8 cellular contexts compared by ENCODE assay signal in genomic region chr16:66741131-66741900, GRCh38. TPM values are rescaled to one million over a fixed set of nuclear protein-coding genes. Genes with fewer than 3 reads are reported as not detected.
DNase-seq lines count a peak whose midpoint lies in the region; ATAC-seq and TF ChIP-seq lines count a peak whose summit lies in the region.

No MANE protein-coding gene starts in this region.

- H3K4me3 ChIP-seq in brain microvascular endothelial cell (ENCODE audit: low read depth, low read length) (no peak overlapping the region), spleen (no peak overlapping the region)

- peaks cover 20 to 93% (median 44%) of the 10 kb centered on the region in 6 donors for H3K4me1 ChIP-seq in spleen

- in situ Hi-C loops in brain microvascular endothelial cell (cut with HindIII; ENCODE audit: low pct_ligation_motif_present, low sequenced_read_pairs), result no loop called here

- no peaks in the 10 kb centered on the region for H3K27me3 ChIP-seq in brain microvascular endothelial cell (replicated peaks)
- H3K27me3 ChIP-seq in spleen (replicated peaks in 1 of 7), result no peaks in the 10 kb centered on the region

- WGBS in spleen, 5 donors, result 47 to 74% (median 54%) methylated on average over 10 of the region's 10 CpGs

- intact Hi-C loops in spleen (cut with DNase I; ENCODE audit: low total_unique reads), result no loop called here

- TF ChIP-seq CTCF in brain microvascular endothelial cell (IDR thresholded peaks at IDR 0.05; ENCODE audit: low read depth, low read length, missing control alignments) (no peak), spleen (IDR thresholded peaks at IDR 0.05 in 8 of 11, conservative IDR thresholded peaks at IDR 0.05 in 3 of 11) (no peak), GM10266 (IDR thresholded peaks at IDR 0.05; ENCODE audit: control insufficient read depth, insufficient read depth, low read depth, missing control alignments) (no peak)

- ATAC-seq in GM18870 (IDR thresholded peaks at IDR 0.05; ENCODE audit: unreplicated experiment), result no peak

- no peaks in the 10 kb centered on the region for H3K9me3 ChIP-seq in spleen

- H3K27ac ChIP-seq in brain microvascular endothelial cell (peak overlapping the region; percentile 90), spleen (peak overlapping the region; percentile 53 to 85 (median 76))

- TF ChIP-seq POLR2A in spleen (IDR thresholded peaks at IDR 0.05), result no peak

- H3K36me3 ChIP-seq in brain microvascular endothelial cell (replicated peaks), result peaks cover 64% of the 10 kb centered on the region
- peaks cover 0 to 100% (median 75%) of the 10 kb centered on the region in 6 donors for H3K36me3 ChIP-seq in spleen

- DNase-seq in A172 (ENCODE audit: low spot score) (peak; percentile 74), HS-5 (ENCODE audit: low read depth) (peak; percentile 71), brain microvascular endothelial cell (peak; percentile 89), iris pigment epithelial cell (ENCODE audit: low read depth) (peak; percentile 94), spleen (no peak), GM10266 (ENCODE audit: extremely low spot score) (no peak), NCI-H1694 treated with DMSO at 0.1 percent for 48 hours (lab: John Stamatoyannopoulos, UW) (no peak)

RNA-seq across cellular contexts. Expression of gene DYNC1LI2, which starts 10.1 kb away (rescaled TPM):
- total RNA-seq in A172 (2014; rRNA removed; shearing (Covaris generic)), result 57.1 and 59.0 TPM in 2 replicates
- 100 to 1,000 TPM in 5 of 7 donors, 10 to 100 TPM in 2; 77.7 to 132 (median 118) TPM for total RNA-seq in spleen
- polyA plus RNA-seq in spleen, result 10 to 100 TPM; 15.6 to 33.2 (median 24.5) TPM

RNA-seq across cellular contexts. Expression of gene CMTM4, which starts 44.8 kb away (rescaled TPM):
- 34.8 and 35.0 TPM in 2 replicates for total RNA-seq in A172 (2014; rRNA removed; shearing (Covaris generic))
- total RNA-seq in spleen, result 10 to 100 TPM in 1 of 7 donors, 1 to 10 TPM in 6; 3.8 to 10.2 (median 7.4) TPM
- 1 to 10 TPM in 2 of 3 donors, under 1 TPM in 1; 0.70 to 1.5 (median 1.1) TPM for polyA plus RNA-seq in spleen

Comparison
In these comparisons a context has a peak if more than half of its experiments do, and no peak if none do; other contexts are left out.
1. DNase-seq: peak in A172 (single experiment), HS-5 (single experiment), brain microvascular endothelial cell (single experiment) and iris pigment epithelial cell (single experiment); none in spleen (single experiment), GM10266 (single experiment) and NCI-H1694 treated with DMSO at 0.1 percent for 48 hours (single experiment).